Comparison of ENCODE assay signal across 19 cellular contexts in the genomic region with DNA sequence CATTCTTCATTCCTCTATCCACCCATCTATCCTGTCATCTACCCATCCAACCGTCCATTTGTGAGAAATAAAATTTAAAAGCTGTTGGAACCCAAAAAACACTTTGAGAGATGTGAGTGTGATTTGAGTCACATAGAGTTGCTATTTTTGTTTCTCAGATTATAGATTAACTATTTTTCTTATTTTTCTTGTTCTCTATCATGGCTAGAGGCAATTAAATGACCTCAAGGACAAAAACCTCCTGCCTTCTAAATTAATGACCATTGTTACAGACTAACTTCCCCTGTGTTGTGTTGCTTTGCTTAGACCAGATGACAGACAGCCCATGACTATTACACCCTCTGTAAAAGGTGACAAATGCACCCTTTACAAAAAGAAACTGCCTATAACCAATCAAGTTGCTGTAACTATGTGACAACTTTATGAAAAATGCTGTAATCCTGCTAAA.
DNase-seq lines count a peak whose midpoint lies in the region; ATAC-seq and TF ChIP-seq lines count a peak whose summit lies in the region.
"Had no signal": no experiment of that assay in that cellular context is flagged by ENCODE, and none has a peak within 500 bp of the region (broad histone marks: within the 10 kb centered on the region; RNA-seq: fewer than 3 reads in every experiment).

No MANE protein-coding gene starts in this region.

- H3K9me3 ChIP-seq in esophagus squamous epithelium, result no peaks in the 10 kb centered on the region
- H3K9me3 ChIP-seq: lower lobe of right lung, testis had no signal

- no peaks in the 10 kb centered on the region for H3K27me3 Mint-ChIP-seq in activated T-cell treated with anti-CD3 and anti-CD28 coated beads, Interleukin-2, amount 50 U/mL, for 24 hours
- H3K27me3 Mint-ChIP-seq in T-cell, result no peaks in the 10 kb centered on the region
- H3K27me3 Mint-ChIP-seq in memory B cell, result no peaks in the 10 kb centered on the region

- intact Hi-C loops in esophagus squamous epithelium (cut with DNase I), result no loop called here

- DNase-seq in activated T-cell treated with anti-CD3 and anti-CD28 coated beads, Interleukin-2, amount 50 U/mL, for 24 hours, result no peak
- no peak for DNase-seq in activated T-cell treated with anti-CD3 and anti-CD28 coated beads for 4 hours
- DNase-seq in T-cell, result no peak
- no peak for DNase-seq in memory B cell (ENCODE audit: low spot score in 2 of 2)
- no peak for DNase-seq in NCI-H748 (lab: John Stamatoyannopoulos, UW; ENCODE audit: unreplicated experiment)
- DNase-seq in esophagus squamous epithelium (lab: John Stamatoyannopoulos, UW), result no peak
- DNase-seq: activated CD8-positive, alpha-beta memory T cell treated with anti-CD3 and anti-CD28 coated beads, Interleukin-2, amount 50 U/mL, for 48 hours; amniotic stem cell; COR-L47; HCEC 1CT; head of caudate nucleus; Karpas-422; lower lobe of right lung; NCI-H774; RPMI8226; stimulated activated CD4-positive, alpha-beta T cell treated with anti-CD3 and anti-CD28 coated beads, Interleukin-4, amount 100 ng/mL, for 1 hour; testis had no signal

- H3K27me3 ChIP-seq in esophagus squamous epithelium, result peaks cover 0 to 6% (median 0%) of the 10 kb centered on the region in 4 donors
- H3K27me3 ChIP-seq: testis had no signal

- H3K4me1 Mint-ChIP-seq in activated T-cell treated with anti-CD3 and anti-CD28 coated beads, Interleukin-2, amount 50 U/mL, for 24 hours (ENCODE audit: low read depth), result peaks cover 78% of the 10 kb centered on the region
- H3K4me1 Mint-ChIP-seq in T-cell (peaks cover 68 to 72% (median 71%) of the 10 kb centered on the region in 3 donors), memory B cell (peaks cover 38% of the 10 kb centered on the region)

- no peak overlapping the region for H3K4me3 ChIP-seq in esophagus squamous epithelium
- H3K4me3 ChIP-seq: lower lobe of right lung, testis had no signal

- no peaks in the 10 kb centered on the region for H3K4me1 ChIP-seq in esophagus squamous epithelium
- H3K4me1 ChIP-seq: testis had no signal

- TF ChIP-seq POLR2A in esophagus squamous epithelium (IDR thresholded peaks at IDR 0.05), result no peak

- H3K36me3 Mint-ChIP-seq in activated T-cell treated with anti-CD3 and anti-CD28 coated beads, Interleukin-2, amount 50 U/mL, for 24 hours (ENCODE audit: low read depth), result no peaks in the 10 kb centered on the region
- H3K36me3 Mint-ChIP-seq in T-cell (no peaks in the 10 kb centered on the region), memory B cell (no peaks in the 10 kb centered on the region)

- POLR2A ChIA-PET in T-cell (lab: Charles Lee), result interaction anchor here (1.7 to 2.1 kb wide), 2 partner anchors 183 to 190 kb away, joined by 4 to 36 read pairs; no protein-coding TSS in a partner anchor

- ATAC-seq in GM18861 (IDR thresholded peaks at IDR 0.05; ENCODE audit: unreplicated experiment), result peak; percentile 40
- ATAC-seq in T-cell (replicated peaks in 1 of 4), result no peak
- ATAC-seq in memory B cell (ENCODE audit: low read depth), result no peak
- no peak for ATAC-seq in GM21447 (IDR thresholded peaks at IDR 0.05; ENCODE audit: unreplicated experiment)

- CTCF ChIA-PET in T-cell (lab: Charles Lee), result interaction anchor here (0.6 to 2.1 kb wide), 5 partner anchors 58 to 337 kb away, joined by 3 to 12 read pairs (median 5); no protein-coding TSS in a partner anchor

- no peaks in the 10 kb centered on the region for H3K36me3 ChIP-seq in esophagus squamous epithelium
- H3K36me3 ChIP-seq: lower lobe of right lung had no signal

- H3K9me3 Mint-ChIP-seq in activated T-cell treated with anti-CD3 and anti-CD28 coated beads, Interleukin-2, amount 50 U/mL, for 24 hours, result peaks cover 8% of the 10 kb centered on the region
- peaks cover 0 to 4% (median 0%) of the 10 kb centered on the region in 3 donors for H3K9me3 Mint-ChIP-seq in T-cell
- no peaks in the 10 kb centered on the region for H3K9me3 Mint-ChIP-seq in memory B cell

- H3K27ac ChIP-seq in esophagus squamous epithelium, result no peak overlapping the region
- H3K27ac ChIP-seq: lower lobe of right lung, testis had no signal

- TF ChIP-seq CTCF in esophagus squamous epithelium (IDR thresholded peaks at IDR 0.05), result no peak

- H3K4me3 Mint-ChIP-seq in activated T-cell treated with anti-CD3 and anti-CD28 coated beads, Interleukin-2, amount 50 U/mL, for 24 hours, result no peak overlapping the region
- H3K4me3 Mint-ChIP-seq in T-cell, result peak overlapping the region in 1 of 3 donors; percentile 72
- peak overlapping the region; percentile 8 for H3K4me3 Mint-ChIP-seq in memory B cell

- 85 to 100% methylated on average over 1 of the region's 1 CpG for WGBS in esophagus squamous epithelium, 2 donors

- H3K27ac Mint-ChIP-seq in activated T-cell treated with anti-CD3 and anti-CD28 coated beads, Interleukin-2, amount 50 U/mL, for 24 hours, result peak overlapping the region; percentile 5
- peak overlapping the region; percentile 73 to 85 for H3K27ac Mint-ChIP-seq in T-cell
- H3K27ac Mint-ChIP-seq in memory B cell, result peak overlapping the region; percentile 95

Comparison
In these comparisons a context has a peak if more than half of its experiments do, and no peak if none do; other contexts are left out.
1. H3K27ac Mint-ChIP-seq: peak in every context shown above with its lines; median percentile 95 in memory B cell; 79 in T-cell; 5 in activated T-cell treated with anti-CD3 and anti-CD28 coated beads, Interleukin-2, amount 50 U/mL, for 24 hours.